Comparison of ENCODE assay signal across 2 cellular contexts in genomic region chr14:94136575-94137331, GRCh38.
TF ChIP-seq lines count a peak whose summit lies in the region.

No MANE protein-coding gene starts in this region.

TF ChIP-seq in A549, 52 proteins besides CTCF, POLR2A, EP300 and RAD21:
- TF ChIP-seq TFCP2L1 (CRISPR knock-in tag; IDR thresholded peaks at IDR 0.05) (no peak), SMC3 (IDR thresholded peaks at IDR 0.05) (peak; percentile 73)

TF ChIP-seq in HepG2, 621 proteins besides CTCF, POLR2A, EP300 and RAD21 (continues in another document):
- no peak for TF ChIP-seq ZBTB7B (CRISPR knock-in tag; IDR thresholded peaks at IDR 0.05)
- no peak for TF ChIP-seq ZNF160 (CRISPR knock-in tag; IDR thresholded peaks at IDR 0.05)
- 0 out of 2 replicates have a peak, but pooled peaks have one; percentile 22 for TF ChIP-seq PATZ1 (CRISPR knock-in tag; IDR thresholded peaks at IDR 0.05)
- 0 out of 2 replicates have a peak, but pooled peaks have one; percentile 25 for TF ChIP-seq MIER2 (CRISPR knock-in tag; IDR thresholded peaks at IDR 0.05)
- peak; percentile 36; the same call in 1 of the 2 replicates for TF ChIP-seq TFAP4 (IDR thresholded peaks at IDR 0.05; ENCODE audit: borderline replicate concordance, low read depth)
- TF ChIP-seq TEAD3 (CRISPR knock-in tag; optimal IDR thresholded peaks at IDR 0.05; ENCODE audit: borderline replicate concordance), result peak; percentile 82
- TF ChIP-seq RORA (CRISPR knock-in tag; IDR thresholded peaks at IDR 0.05), result no peak
- TF ChIP-seq PRDM10 (CRISPR knock-in tag; IDR thresholded peaks at IDR 0.05; ENCODE audit: low read depth), result no peak
- 0 out of 2 replicates have a peak, but pooled peaks have one; percentile 35 for TF ChIP-seq FOXC1 (CRISPR knock-in tag; IDR thresholded peaks at IDR 0.05; ENCODE audit: borderline replicate concordance)
- peak; percentile 97 for TF ChIP-seq ZNF121 (CRISPR knock-in tag; IDR thresholded peaks at IDR 0.05)
- no peak for TF ChIP-seq DMTF1 (CRISPR knock-in tag; IDR thresholded peaks at IDR 0.05)
- TF ChIP-seq ARID4A (CRISPR knock-in tag; IDR thresholded peaks at IDR 0.05; ENCODE audit: borderline replicate concordance), result peak; percentile 33; the same call in 1 of the 2 replicates
- no peak for TF ChIP-seq MAZ (IDR thresholded peaks at IDR 0.05; ENCODE audit: borderline replicate concordance, low read depth, low read length)
- TF ChIP-seq MAZ (CRISPR knock-in tag; IDR thresholded peaks at IDR 0.05; ENCODE audit: low read depth), result 0 out of 2 replicates have a peak, but pooled peaks have one; percentile 36
- TF ChIP-seq NCOA5 (CRISPR knock-in tag; IDR thresholded peaks at IDR 0.05), result no peak
- TF ChIP-seq ELF3 (CRISPR knock-in tag; IDR thresholded peaks at IDR 0.05), result 0 out of 2 replicates have a peak, but pooled peaks have one; percentile 48
- peak; percentile 66 for TF ChIP-seq ERF (CRISPR knock-in tag; IDR thresholded peaks at IDR 0.05)
- 0 out of 2 replicates have a peak, but pooled peaks have one; percentile 58 for TF ChIP-seq ZNF274 (CRISPR knock-in tag; IDR thresholded peaks at IDR 0.05)
- peak; percentile 74; the same call in 1 of the 2 replicates for TF ChIP-seq ZNF788 (CRISPR knock-in tag; IDR thresholded peaks at IDR 0.05; ENCODE audit: borderline replicate concordance)
- peak; percentile 33; the same call in 1 of the 2 replicates for TF ChIP-seq KAT8 (CRISPR knock-in tag; IDR thresholded peaks at IDR 0.05)
- no peak for TF ChIP-seq ZZZ3 (CRISPR knock-in tag; IDR thresholded peaks at IDR 0.05; ENCODE audit: borderline replicate concordance)
- 0 out of 2 replicates have a peak, but pooled peaks have one; percentile 25 for TF ChIP-seq ETV6 (CRISPR knock-in tag; conservative IDR thresholded peaks at IDR 0.05)
- TF ChIP-seq REL (CRISPR knock-in tag; conservative IDR thresholded peaks at IDR 0.05), result no peak
- 0 out of 2 replicates have a peak, but pooled peaks have one; percentile 33 for TF ChIP-seq HOXA3 (CRISPR knock-in tag; IDR thresholded peaks at IDR 0.05)
- no peak for TF ChIP-seq NONO (IDR thresholded peaks at IDR 0.05)
- TF ChIP-seq NONO (CRISPR knock-in tag; conservative IDR thresholded peaks at IDR 0.05), result peak; percentile 39; the same call in 1 of the 2 replicates
- TF ChIP-seq RXRB (CRISPR knock-in tag; IDR thresholded peaks at IDR 0.05; ENCODE audit: borderline replicate concordance), result peak; percentile 54; the same call in 1 of the 2 replicates
- TF ChIP-seq HNF1B (CRISPR knock-in tag; IDR thresholded peaks at IDR 0.05), result peak; percentile 68
- TF ChIP-seq MED1 (CRISPR knock-in tag; IDR thresholded peaks at IDR 0.05), result peak; percentile 48; the same call in 1 of the 2 replicates
- no peak for TF ChIP-seq MTERF4 (CRISPR knock-in tag; IDR thresholded peaks at IDR 0.05)
- peak; percentile 42; the same call in 1 of the 2 replicates for TF ChIP-seq ARID5B (CRISPR knock-in tag; IDR thresholded peaks at IDR 0.05)
- peak; percentile 32; the same call in 1 of the 2 replicates for TF ChIP-seq PHF8 (CRISPR knock-in tag; IDR thresholded peaks at IDR 0.05)
- peak; percentile 45; the same call in 1 of the 2 replicates for TF ChIP-seq ZNF362 (CRISPR knock-in tag; IDR thresholded peaks at IDR 0.05; ENCODE audit: borderline replicate concordance)
